12 cellular contexts compared by ENCODE assay signal in the genomic region with DNA sequence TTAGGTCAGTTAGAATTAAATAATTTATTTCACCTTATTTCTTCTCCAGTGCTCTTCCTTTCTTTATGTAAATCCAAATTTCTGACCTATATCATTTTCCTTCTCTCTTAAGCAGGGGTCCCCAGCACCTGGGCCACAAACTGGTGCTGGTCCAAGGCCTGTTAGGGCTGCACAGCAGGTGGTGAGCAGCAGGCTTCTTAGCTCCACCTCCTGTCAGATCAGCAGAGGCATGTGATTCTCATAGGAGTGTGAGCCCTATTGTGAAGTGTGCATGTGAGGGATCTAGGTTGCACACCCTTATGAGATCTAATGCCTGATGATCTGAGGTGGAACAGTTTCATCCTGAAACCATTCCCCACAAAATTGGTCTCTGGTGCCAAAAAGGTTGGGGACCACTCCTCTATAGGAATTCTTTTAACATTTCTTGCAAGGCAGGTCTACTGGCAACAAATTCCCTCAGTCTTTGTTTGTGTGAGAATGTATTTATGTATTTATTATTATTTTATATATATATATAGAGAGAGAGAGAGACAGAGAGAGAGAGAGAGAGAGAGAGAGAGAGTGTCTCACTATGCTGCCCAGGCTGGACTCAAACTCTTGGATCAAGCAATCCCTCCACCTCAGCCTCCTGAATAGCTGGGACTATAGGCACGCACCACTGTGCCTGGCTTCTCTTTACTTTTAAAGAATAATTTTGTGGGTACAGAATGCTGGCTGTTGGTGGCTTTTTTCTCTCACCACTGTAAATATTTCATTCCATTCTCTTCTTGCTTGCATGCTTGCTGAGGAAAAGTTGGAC. TPM values are rescaled to one million over a fixed set of nuclear protein-coding genes. Genes with fewer than 3 reads are reported as not detected.
A peak's percentile ranks its signal among the peaks of the same experiment; 100 is the strongest.
DNase-seq lines count a peak whose midpoint lies in the region; ATAC-seq and TF ChIP-seq lines count a peak whose summit lies in the region.
"Had no signal": no experiment of that assay in that cellular context is flagged by ENCODE, and none has a peak within 500 bp of the region (broad histone marks: within the 10 kb centered on the region; RNA-seq: fewer than 3 reads in every experiment).

No MANE protein-coding gene starts in this region.

- no peak overlapping the region for H3K4me3 ChIP-seq in mesodermal cell (ENCODE audit: extremely low read depth, insufficient read depth, low read length, poor library complexity, severe bottlenecking)
- H3K4me3 ChIP-seq: suprapubic skin had no signal

- intact Hi-C loops in Calu3 (cut with micrococcal nuclease; ENCODE audit: unreplicated experiment) (no loop called here), Right ventricle myocardium superior (cut with DNase I) (no loop called here)

- H3K27ac ChIP-seq in mesodermal cell (ENCODE audit: low read depth, low read length, severe bottlenecking) = peak overlapping the region; percentile 99

- H3K9me3 Mint-ChIP-seq in Calu3 (ENCODE audit: low read depth, unreplicated experiment) = no peaks in the 10 kb centered on the region
- no peaks in the 10 kb centered on the region for H3K9me3 Mint-ChIP-seq in WTC11
- no peaks in the 10 kb centered on the region for H3K9me3 Mint-ChIP-seq in activated naive CD4-positive, alpha-beta T cell treated with anti-CD3 and anti-CD28 coated beads, Interleukin-2, amount 50 U/mL, for 72 hours

- no peaks in the 10 kb centered on the region for H3K27me3 Mint-ChIP-seq in Calu3 (ENCODE audit: unreplicated experiment)
- no peaks in the 10 kb centered on the region for H3K27me3 Mint-ChIP-seq in WTC11 (ENCODE audit: low read depth)

- DNase-seq in Calu3 = no peak
- peak; percentile 15 for DNase-seq in HT-29 (ENCODE audit: low spot score)
- DNase-seq in WTC11 (ENCODE audit: low spot score) = peak; percentile 17
- DNase-seq in NCI-H510A (lab: John Stamatoyannopoulos, UW) = no peak
- DNase-seq in NCI-H1694 (lab: John Stamatoyannopoulos, UW) = no peak
- DNase-seq in activated naive CD4-positive, alpha-beta T cell treated with anti-CD3 and anti-CD28 coated beads, Interleukin-2, amount 50 U/mL, for 72 hours (ENCODE audit: low spot score in 2 of 2) = no peak
- DNase-seq in Right ventricle myocardium superior = no peak
- DNase-seq: activated CD8-positive, alpha-beta T cell treated with anti-CD3 and anti-CD28 coated beads, Interleukin-2, amount 10 ng/mL, durations not matched to agents 7 days and 5 days; NCI-H2107; stimulated activated CD4-positive, alpha-beta T cell treated with anti-CD3 and anti-CD28 coated beads, Interleukin-4, amount 100 ng/mL, for 4 hours had no signal

- H3K4me1 ChIP-seq in mesodermal cell (ENCODE audit: control insufficient read depth, insufficient read depth, low read length, poor library complexity, severe bottlenecking) = peaks cover 25% of the 10 kb centered on the region

- H3K4me3 Mint-ChIP-seq in Calu3 (ENCODE audit: low read depth, unreplicated experiment) (peak overlapping the region; percentile 13), WTC11 (no peak overlapping the region)
- H3K4me3 Mint-ChIP-seq: activated CD8-positive, alpha-beta T cell treated with anti-CD3 and anti-CD28 coated beads, Interleukin-2, amount 10 ng/mL, durations not matched to agents 7 days and 5 days had no signal

- H3K27ac Mint-ChIP-seq in Calu3 (ENCODE audit: unreplicated experiment) = peak overlapping the region; percentile 45
- no peak overlapping the region for H3K27ac Mint-ChIP-seq in WTC11
- no peak overlapping the region for H3K27ac Mint-ChIP-seq in activated naive CD4-positive, alpha-beta T cell treated with anti-CD3 and anti-CD28 coated beads, Interleukin-2, amount 50 U/mL, for 72 hours
- H3K27ac Mint-ChIP-seq: activated CD8-positive, alpha-beta T cell treated with anti-CD3 and anti-CD28 coated beads, Interleukin-2, amount 10 ng/mL, durations not matched to agents 7 days and 5 days had no signal

- WGBS in mesodermal cell (ENCODE audit: insufficient coverage in 2 of 2), 2 experiments = no CpG with 5 or more reads among the region's 1 CpG

- peaks cover 62% of the 10 kb centered on the region for H3K4me1 Mint-ChIP-seq in Calu3 (ENCODE audit: low read depth, unreplicated experiment)
- peaks cover 14% of the 10 kb centered on the region for H3K4me1 Mint-ChIP-seq in WTC11

- POLR2A ChIA-PET in WTC11 (lab: Charles Lee) = no interaction called here

- H3K9me3 ChIP-seq in mesodermal cell (ENCODE audit: control insufficient read depth, low read length) = no peaks in the 10 kb centered on the region
- H3K9me3 ChIP-seq: suprapubic skin had no signal

- ATAC-seq in WTC11 (no peak), Right ventricle myocardium superior (ENCODE audit: poor library complexity) (no peak)
- ATAC-seq in activated naive CD4-positive, alpha-beta T cell treated with anti-CD3 and anti-CD28 coated beads, Interleukin-2, amount 50 U/mL, for 72 hours = no peak
- ATAC-seq: activated CD8-positive, alpha-beta T cell treated with anti-CD3 and anti-CD28 coated beads, Interleukin-2, amount 10 ng/mL, durations not matched to agents 7 days and 5 days had no signal

- no peaks in the 10 kb centered on the region for H3K36me3 Mint-ChIP-seq in Calu3 (ENCODE audit: insufficient read depth, unreplicated experiment)
- H3K36me3 Mint-ChIP-seq in WTC11 = no peaks in the 10 kb centered on the region
- no peaks in the 10 kb centered on the region for H3K36me3 Mint-ChIP-seq in activated naive CD4-positive, alpha-beta T cell treated with anti-CD3 and anti-CD28 coated beads, Interleukin-2, amount 50 U/mL, for 72 hours

- TF ChIP-seq CTCF in Calu3 (IDR thresholded peaks at IDR 0.05; ENCODE audit: unreplicated experiment) (no peak), WTC11 (IDR thresholded peaks at IDR 0.05) (no peak)

- BruUV-seq in Calu3 (replicated peaks; lab: Mats Ljungman, UMichigan) = no TSS peak

- CTCF ChIA-PET in Calu3 (lab: Charles Lee) = interaction anchor here (0.6 kb wide), 1 partner anchor 8 kb away, joined by 3 read pairs; no protein-coding TSS in a partner anchor
- CTCF ChIA-PET in WTC11 (lab: Charles Lee) = no interaction called here

- no peaks in the 10 kb centered on the region for H3K36me3 ChIP-seq in mesodermal cell (ENCODE audit: control insufficient read depth, insufficient read depth, low read length)
- H3K36me3 ChIP-seq: suprapubic skin had no signal

TF ChIP-seq in WTC11, 78 proteins besides CTCF, POLR2A, EP300 and RAD21:
- no peak for TF ChIP-seq SP1 (CRISPR knock-in tag; conservative IDR thresholded peaks at IDR 0.05)
- peak; percentile 32; the same call in 1 of the 2 replicates for TF ChIP-seq ZNF121 (CRISPR knock-in tag; IDR thresholded peaks at IDR 0.05)

RNA-seq across cellular contexts. Expression of gene ABCC2, which starts 4.3 kb away (rescaled TPM):
- total RNA-seq in Calu3 (2022) (1.2 and 1.8 TPM in 2 replicates), WTC11 (2021) (0.53 to 0.87 TPM (median 0.57 TPM) in 3 replicates), Right ventricle myocardium superior (0.67 TPM)
- total RNA-seq in HT-29 (2014; rRNA removed; shearing (Covaris generic)) = 0.55 and 2.5 TPM in 2 replicates
- 0.66 TPM for polyA plus RNA-seq in mesodermal cell (2013, experiment 1 of 2)
- 0.25 TPM for polyA plus RNA-seq in mesodermal cell (2013, experiment 2 of 2)
- 1 to 10 TPM; 1.2 TPM for total RNA-seq in activated naive CD4-positive, alpha-beta T cell treated with anti-CD3 and anti-CD28 coated beads, Interleukin-2, amount 50 U/mL, for 72 hours

RNA-seq across cellular contexts. Expression of gene CUTC, which starts 46.1 kb away (rescaled TPM):
- total RNA-seq in Calu3 (2022) = 9.3 and 9.6 TPM in 2 replicates
- 7.1 and 8.1 TPM in 2 replicates for total RNA-seq in HT-29 (2014; rRNA removed; shearing (Covaris generic))
- total RNA-seq in WTC11 (2021) = 25.8 to 28.6 TPM (median 27.7 TPM) in 3 replicates
- polyA plus RNA-seq in mesodermal cell (2013, experiment 1 of 2) = 17.0 TPM
- 20.4 TPM for polyA plus RNA-seq in mesodermal cell (2013, experiment 2 of 2)
- 10 to 100 TPM; 25.7 to 33.5 TPM for total RNA-seq in activated naive CD4-positive, alpha-beta T cell treated with anti-CD3 and anti-CD28 coated beads, Interleukin-2, amount 50 U/mL, for 72 hours
- total RNA-seq in Right ventricle myocardium superior = 37.2 TPM

RNA-seq across cellular contexts. Expression of gene COX15, which starts 46.2 kb away (rescaled TPM):
- total RNA-seq in Calu3 (2022) (35.3 and 41.0 TPM in 2 replicates), WTC11 (2021) (39.9 to 41.4 TPM (median 40.4 TPM) in 3 replicates), Right ventricle myocardium superior (32.4 TPM)
- total RNA-seq in HT-29 (2014; rRNA removed; shearing (Covaris generic)) = 18.2 and 20.1 TPM in 2 replicates
- 28.8 TPM for polyA plus RNA-seq in mesodermal cell (2013, experiment 1 of 2)
- 26.8 TPM for polyA plus RNA-seq in mesodermal cell (2013, experiment 2 of 2)
- 10 to 100 TPM; 44.4 to 56.1 TPM for total RNA-seq in activated naive CD4-positive, alpha-beta T cell treated with anti-CD3 and anti-CD28 coated beads, Interleukin-2, amount 50 U/mL, for 72 hours

Comparison
In these comparisons a context has a peak if more than half of its experiments do, and no peak if none do; other contexts are left out.
1. DNase-seq: peak in HT-29 (single experiment) and WTC11 (single experiment); none in Calu3 (single experiment), NCI-H510A (single experiment), NCI-H1694 (single experiment), activated naive CD4-positive, alpha-beta T cell treated with anti-CD3 and anti-CD28 coated beads, Interleukin-2, amount 50 U/mL, for 72 hours (0 of 2) and Right ventricle myocardium superior (single experiment).